Comparison of ENCODE assay signal across 14 cellular contexts in genomic region chr6:170436209-170436809, GRCh38.
DNase-seq lines count a peak whose midpoint lies in the region; ATAC-seq and TF ChIP-seq lines count a peak whose summit lies in the region.
"Had no signal": no experiment of that assay in that cellular context is flagged by ENCODE, and none has a peak within 500 bp of the region (broad histone marks: within the 10 kb centered on the region; RNA-seq: fewer than 3 reads in every experiment).

No MANE protein-coding gene starts in this region.

- DNase-seq in natural killer cell (no peak), NCI-H1694 treated with DMSO at 0.1 percent for 48 hours (lab: John Stamatoyannopoulos, UW) (peak; percentile 33), left lobe of liver (ENCODE audit: low spot score) (peak; percentile 7), HuH-7.5 (ENCODE audit: low spot score) (no peak)
- no peak for DNase-seq in natural killer cell treated with Interleukin-12 subunit alpha and Interleukin-12 subunit beta and Interleukin-15 and Interleukin-18, amount 100 ng/mL, for 72 hours (ENCODE audit: low spot score)
- DNase-seq in stimulated activated CD4-positive, alpha-beta T cell treated with anti-CD3 and anti-CD28 coated beads, Interleukin-2, amount 100 ng/mL, for 24 hours, result no peak
- DNase-seq: Caco-2; CD8-positive, alpha-beta memory T cell; DMS79; H9 had no signal

- ATAC-seq in natural killer cell, result no peak
- ATAC-seq in natural killer cell treated with Interleukin-12 subunit alpha and Interleukin-12 subunit beta and Interleukin-15 and Interleukin-18, amount 100 ng/mL, for 72 hours, result no peak
- ATAC-seq in left lobe of liver, result no peak
- no peak for ATAC-seq in GM19452 (IDR thresholded peaks at IDR 0.05; ENCODE audit: unreplicated experiment)
- ATAC-seq: A549, GM12878, GM23338 had no signal

- H3K27ac Mint-ChIP-seq in natural killer cell, result peak overlapping the region; percentile 3 to 43
- H3K27ac Mint-ChIP-seq in natural killer cell treated with Interleukin-12 subunit alpha and Interleukin-12 subunit beta and Interleukin-15 and Interleukin-18, amount 100 ng/mL, for 72 hours, result peak overlapping the region in 1 of 2 donors; percentile 41
- H3K27ac Mint-ChIP-seq: CD8-positive, alpha-beta memory T cell; GM23338 had no signal

- TF ChIP-seq CTCF in natural killer cell (IDR thresholded peaks at IDR 0.05), result no peak

- no peaks in the 10 kb centered on the region for H3K36me3 Mint-ChIP-seq in natural killer cell
- H3K36me3 Mint-ChIP-seq in natural killer cell treated with Interleukin-12 subunit alpha and Interleukin-12 subunit beta and Interleukin-15 and Interleukin-18, amount 100 ng/mL, for 72 hours, result no peaks in the 10 kb centered on the region

- H3K9me3 Mint-ChIP-seq in natural killer cell, result no peaks in the 10 kb centered on the region
- H3K9me3 Mint-ChIP-seq in natural killer cell treated with Interleukin-12 subunit alpha and Interleukin-12 subunit beta and Interleukin-15 and Interleukin-18, amount 100 ng/mL, for 72 hours, result no peaks in the 10 kb centered on the region

- no peaks in the 10 kb centered on the region for H3K27me3 Mint-ChIP-seq in natural killer cell (ENCODE audit: low read depth in 2 of 2)
- H3K27me3 Mint-ChIP-seq in natural killer cell treated with Interleukin-12 subunit alpha and Interleukin-12 subunit beta and Interleukin-15 and Interleukin-18, amount 100 ng/mL, for 72 hours, result no peaks in the 10 kb centered on the region

- intact Hi-C loops in natural killer cell (cut with micrococcal nuclease), result no loop called here

- no peak overlapping the region for H3K4me3 Mint-ChIP-seq in natural killer cell
- no peak overlapping the region for H3K4me3 Mint-ChIP-seq in natural killer cell treated with Interleukin-12 subunit alpha and Interleukin-12 subunit beta and Interleukin-15 and Interleukin-18, amount 100 ng/mL, for 72 hours
- H3K4me3 Mint-ChIP-seq: GM23338, H9 had no signal

- peaks cover 43 to 45% of the 10 kb centered on the region in 2 donors for H3K4me1 Mint-ChIP-seq in natural killer cell
- H3K4me1 Mint-ChIP-seq in natural killer cell treated with Interleukin-12 subunit alpha and Interleukin-12 subunit beta and Interleukin-15 and Interleukin-18, amount 100 ng/mL, for 72 hours (ENCODE audit: low read depth in 2 of 2), result peaks cover 12 to 29% of the 10 kb centered on the region in 2 donors

Comparison
In these comparisons a context has a peak if more than half of its experiments do, and no peak if none do; other contexts are left out.
1. DNase-seq: peak in NCI-H1694 treated with DMSO at 0.1 percent for 48 hours (single experiment) and left lobe of liver (single experiment); none in natural killer cell (single experiment), natural killer cell treated with Interleukin-12 subunit alpha and Interleukin-12 subunit beta and Interleukin-15 and Interleukin-18, amount 100 ng/mL, for 72 hours (single experiment), HuH-7.5 (single experiment) and stimulated activated CD4-positive, alpha-beta T cell treated with anti-CD3 and anti-CD28 coated beads, Interleukin-2, amount 100 ng/mL, for 24 hours (0 of 2).